Comparison of ENCODE assay signal across 17 cellular contexts in genomic region chr1:201220388-201220715, GRCh38. TPM values are rescaled to one million over a fixed set of nuclear protein-coding genes. Genes with fewer than 3 reads are reported as not detected.
DNase-seq lines count a peak whose midpoint lies in the region; ATAC-seq and TF ChIP-seq lines count a peak whose summit lies in the region.
"Had no signal": no experiment of that assay in that cellular context is flagged by ENCODE, and none has a peak within 500 bp of the region (broad histone marks: within the 10 kb centered on the region; RNA-seq: fewer than 3 reads in every experiment).

No MANE protein-coding gene starts in this region.

- H3K27me3 ChIP-seq in endodermal cell (ENCODE audit: control insufficient read depth, insufficient read depth, low read length, poor library complexity, severe bottlenecking) (no peaks in the 10 kb centered on the region), trophoblast cell (ENCODE audit: insufficient read depth, low read length) (no peaks in the 10 kb centered on the region), esophagus squamous epithelium (peaks cover 0 to 6% (median 0%) of the 10 kb centered on the region in 4 donors)

- no peak overlapping the region for H3K18ac ChIP-seq in trophoblast cell (ENCODE audit: low read length)

- no peaks in the 10 kb centered on the region for H3K9me3 Mint-ChIP-seq in activated CD4-positive, alpha-beta memory T cell treated with anti-CD3 and anti-CD28 coated beads for 36 hours
- no peaks in the 10 kb centered on the region for H3K9me3 Mint-ChIP-seq in endodermal cell
- H3K9me3 Mint-ChIP-seq: CD14-positive monocyte; CD8-positive, alpha-beta T cell had no signal

- no peak overlapping the region for H2BK12ac ChIP-seq in trophoblast cell (ENCODE audit: low read length)

- H2AK5ac ChIP-seq in trophoblast cell (ENCODE audit: low read length): no peak overlapping the region

- H3K79me1 ChIP-seq in trophoblast cell (ENCODE audit: low read length): no peaks in the 10 kb centered on the region

- no peaks in the 10 kb centered on the region for H3K4me1 Mint-ChIP-seq in activated CD4-positive, alpha-beta memory T cell treated with anti-CD3 and anti-CD28 coated beads for 36 hours (ENCODE audit: low read depth)
- peaks cover 22% of the 10 kb centered on the region for H3K4me1 Mint-ChIP-seq in endodermal cell
- H3K4me1 Mint-ChIP-seq: CD14-positive monocyte had no signal

- no peak overlapping the region for H3K4me3 Mint-ChIP-seq in activated CD4-positive, alpha-beta memory T cell treated with anti-CD3 and anti-CD28 coated beads for 36 hours
- no peak overlapping the region for H3K4me3 Mint-ChIP-seq in endodermal cell
- H3K4me3 Mint-ChIP-seq: CD14-positive monocyte; CD8-positive, alpha-beta T cell had no signal

- no peak for TF ChIP-seq CTCF in endodermal cell (conservative IDR thresholded peaks at IDR 0.05)
- TF ChIP-seq CTCF in esophagus squamous epithelium (IDR thresholded peaks at IDR 0.05): no peak

- peak; percentile 24 for DNase-seq in activated effector memory CD4-positive, alpha-beta T cell treated with anti-CD3 and anti-CD28 coated beads, Interleukin-2, amount 50 U/mL, for 16 hours
- DNase-seq in activated effector memory CD4-positive, alpha-beta T cell treated with Interleukin-2 at 50 U/mL for 16 hours: no peak
- peak; percentile 6 for DNase-seq in activated CD4-positive, alpha-beta memory T cell treated with anti-CD3 and anti-CD28 coated beads for 36 hours
- DNase-seq in endodermal cell (peak; percentile 47), trophoblast cell (peak; percentile 39 to 66), esophagus squamous epithelium (lab: John Stamatoyannopoulos, UW) (no peak), retina (no peak)
- DNase-seq: COR-L47, DMS153, DMS79 treated with DMSO at 0.1 percent for 48 hours, EL, GM23248 had no signal

- H3K36me3 ChIP-seq in endodermal cell (ENCODE audit: control insufficient read depth, insufficient read depth, low read length): no peaks in the 10 kb centered on the region
- no peaks in the 10 kb centered on the region for H3K36me3 ChIP-seq in trophoblast cell (ENCODE audit: control insufficient read depth in 1 of 2, insufficient read depth in 2 of 2, low read length in 2 of 2)
- no peaks in the 10 kb centered on the region for H3K36me3 ChIP-seq in esophagus squamous epithelium

- no peaks in the 10 kb centered on the region for H3K27me3 Mint-ChIP-seq in activated CD4-positive, alpha-beta memory T cell treated with anti-CD3 and anti-CD28 coated beads for 36 hours
- H3K27me3 Mint-ChIP-seq in endodermal cell (ENCODE audit: insufficient read depth): no peaks in the 10 kb centered on the region

- H4K8ac ChIP-seq in trophoblast cell (ENCODE audit: low read depth, low read length): no peak overlapping the region

- H3K4ac ChIP-seq in trophoblast cell (ENCODE audit: low read depth, low read length): no peak overlapping the region

- H3K9me3 ChIP-seq in endodermal cell (ENCODE audit: control insufficient read depth, low read length): no peaks in the 10 kb centered on the region
- H3K9me3 ChIP-seq in trophoblast cell (ENCODE audit: insufficient read depth, low read depth, low read length): peaks cover 1% of the 10 kb centered on the region
- H3K9me3 ChIP-seq in esophagus squamous epithelium: no peaks in the 10 kb centered on the region

- H2BK5ac ChIP-seq in trophoblast cell (ENCODE audit: low read depth, low read length, poor library complexity): no peak overlapping the region

- H3K79me2 ChIP-seq in trophoblast cell (ENCODE audit: control insufficient read depth, insufficient read depth, low read length, poor library complexity): no peaks in the 10 kb centered on the region

- H2BK120ac ChIP-seq in trophoblast cell (ENCODE audit: insufficient read depth, low read length, poor library complexity): no peak overlapping the region

- no peak overlapping the region for H4K91ac ChIP-seq in trophoblast cell (ENCODE audit: low read depth, low read length)

- H3K27ac Mint-ChIP-seq in activated CD4-positive, alpha-beta memory T cell treated with anti-CD3 and anti-CD28 coated beads for 36 hours: no peak overlapping the region
- H3K27ac Mint-ChIP-seq in endodermal cell: no peak overlapping the region
- H3K27ac Mint-ChIP-seq: CD8-positive, alpha-beta T cell had no signal

- H3K23ac ChIP-seq in trophoblast cell (ENCODE audit: low read length): no peak overlapping the region

- no peak overlapping the region for H3K27ac ChIP-seq in endodermal cell (ENCODE audit: low read depth, low read length)
- no peak overlapping the region for H3K27ac ChIP-seq in trophoblast cell (ENCODE audit: low read depth, low read length)
- no peak overlapping the region for H3K27ac ChIP-seq in esophagus squamous epithelium
- H3K27ac ChIP-seq: 22Rv1, GM23248 had no signal

- H3K9ac ChIP-seq in endodermal cell (ENCODE audit: extremely low read depth, low read length, poor library complexity, severe bottlenecking) (no peak overlapping the region), trophoblast cell (ENCODE audit: low read length) (no peak overlapping the region)
- H3K9ac ChIP-seq: GM23248 had no signal

- TF ChIP-seq POLR2A in esophagus squamous epithelium (IDR thresholded peaks at IDR 0.05): no peak

- 83 to 89% methylated on average over 1 of the region's 1 CpG for WGBS in endodermal cell (ENCODE audit: insufficient coverage in 1 of 2, insufficient read length in 1 of 2), 2 experiments
- WGBS in trophoblast cell (ENCODE audit: extremely low coverage, insufficient coverage, insufficient read length): no CpG with 5 or more reads among the region's 1 CpG
- 71 to 83% methylated on average over 1 of the region's 1 CpG for whole genome bisulfite sequencing in esophagus squamous epithelium, 2 donors

- H3K4me2 ChIP-seq in trophoblast cell (ENCODE audit: low read length): no peak overlapping the region

- no peak overlapping the region for H3K4me3 ChIP-seq in endodermal cell (ENCODE audit: low read length)
- no peak overlapping the region for H3K4me3 ChIP-seq in trophoblast cell (ENCODE audit: low read depth, low read length)
- no peak overlapping the region for H3K4me3 ChIP-seq in esophagus squamous epithelium
- H3K4me3 ChIP-seq: GM23248 had no signal

- no peaks in the 10 kb centered on the region for H3K36me3 Mint-ChIP-seq in activated CD4-positive, alpha-beta memory T cell treated with anti-CD3 and anti-CD28 coated beads for 36 hours
- no peaks in the 10 kb centered on the region for H3K36me3 Mint-ChIP-seq in endodermal cell (ENCODE audit: low read depth)
- H3K36me3 Mint-ChIP-seq: CD14-positive monocyte; CD8-positive, alpha-beta T cell had no signal

- no peak for ATAC-seq in HG03571 (IDR thresholded peaks at IDR 0.05; ENCODE audit: unreplicated experiment)
- ATAC-seq: CD8-positive, alpha-beta T cell had no signal

- intact Hi-C loops in activated CD4-positive, alpha-beta memory T cell treated with anti-CD3 and anti-CD28 coated beads for 36 hours (cut with micrococcal nuclease): no loop called here
- intact Hi-C loops in esophagus squamous epithelium (cut with DNase I): no loop called here

- no peak overlapping the region for H4K12ac ChIP-seq in trophoblast cell (ENCODE audit: low read depth, low read length)

- H3K14ac ChIP-seq in trophoblast cell (ENCODE audit: low read length): no peak overlapping the region

- CTCF ChIA-PET in activated CD4-positive, alpha-beta memory T cell treated with anti-CD3 and anti-CD28 coated beads for 36 hours (lab: Charles Lee): interaction anchor here (1.0 kb wide), 1 partner anchor 109 kb away, joined by 3 read pairs; no protein-coding TSS in a partner anchor

- H3K4me1 ChIP-seq in endodermal cell (ENCODE audit: control insufficient read depth, insufficient read depth, low read length) (no peaks in the 10 kb centered on the region), trophoblast cell (ENCODE audit: control insufficient read depth in 1 of 2, insufficient read depth in 2 of 2, low read length in 2 of 2) (no peaks in the 10 kb centered on the region), esophagus squamous epithelium (peaks cover 0 to 5% (median 0%) of the 10 kb centered on the region in 3 donors)

- POLR2A ChIA-PET in activated CD4-positive, alpha-beta memory T cell treated with anti-CD3 and anti-CD28 coated beads for 36 hours (lab: Charles Lee): no interaction called here

- H2AFZ ChIP-seq in trophoblast cell (ENCODE audit: insufficient read depth, low read length, poor library complexity): no peak overlapping the region
- H2AFZ ChIP-seq: GM23248 had no signal

RNA-seq across cellular contexts. Expression of gene IGFN1, which starts 29.7 kb away (rescaled TPM):
- total RNA-seq in activated CD4-positive, alpha-beta memory T cell treated with anti-CD3 and anti-CD28 coated beads for 36 hours: not detected
- total RNA-seq in endodermal cell: not detected
- polyA plus RNA-seq in endodermal cell (2013, experiment 1 of 2): 0.18 TPM
- not detected for polyA plus RNA-seq in endodermal cell (2013, experiment 2 of 2)
- 0.04 and 0.10 TPM in 2 replicates for polyA plus RNA-seq in trophoblast cell (2013)
- not detected for total RNA-seq in esophagus squamous epithelium
- total RNA-seq: CD8-positive, alpha-beta T cell; GM23248 had no signal
- polyA plus RNA-seq: BJ, CD14-positive monocyte, GM23248 had no signal

Comparison
In these comparisons a context has a peak if more than half of its experiments do, and no peak if none do; other contexts are left out.
1. DNase-seq: peak in activated effector memory CD4-positive, alpha-beta T cell treated with anti-CD3 and anti-CD28 coated beads, Interleukin-2, amount 50 U/mL, for 16 hours (single experiment), activated CD4-positive, alpha-beta memory T cell treated with anti-CD3 and anti-CD28 coated beads for 36 hours (single experiment), endodermal cell (single experiment) and trophoblast cell (2 of 2); none in activated effector memory CD4-positive, alpha-beta T cell treated with Interleukin-2 at 50 U/mL for 16 hours (single experiment), esophagus squamous epithelium (single experiment) and retina (single experiment).